ENCODE assay signal across 8 cellular contexts in the genomic region with DNA sequence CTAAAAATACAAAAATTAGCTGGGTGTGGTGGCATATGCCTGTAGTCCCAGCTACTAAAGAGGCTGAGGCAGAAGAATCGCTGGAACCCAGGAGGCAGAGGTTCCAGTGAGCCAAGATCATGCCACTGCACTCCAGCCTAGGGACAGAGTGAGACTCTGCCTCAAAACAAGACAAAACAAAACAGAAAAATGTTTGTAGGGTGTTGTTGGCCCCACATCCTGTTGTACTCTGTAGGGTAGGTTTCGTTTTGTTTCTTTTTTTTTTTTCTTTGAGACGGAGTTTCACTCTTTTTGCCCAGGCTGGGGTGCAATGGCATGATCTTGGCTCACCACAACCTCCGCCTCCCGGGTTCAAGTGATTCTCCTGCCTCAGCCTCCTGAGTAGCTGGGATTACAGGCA. TPM values are rescaled to one million over a fixed set of nuclear protein-coding genes. Genes with fewer than 3 reads are reported as not detected.
DNase-seq lines count a peak whose midpoint lies in the region; ATAC-seq lines count a peak whose summit lies in the region.
"Not testable (repeated sequence)": the region's sequence is repeated elsewhere in the genome, so short reads cannot be mapped to it uniquely, and the experiment has no call there.

No MANE protein-coding gene starts in this region.

- H3K27ac Mint-ChIP-seq in CD4-positive, alpha-beta memory T cell, result peak overlapping the region; percentile 93 to 97 (median 95)
- H3K27ac Mint-ChIP-seq in T-cell, result peak overlapping the region; percentile 93 to 96
- H3K27ac Mint-ChIP-seq in naive thymus-derived CD8-positive, alpha-beta T cell, result peak overlapping the region; percentile 84 to 98 (median 92)

- not testable (repeated sequence) for H3K27me3 Mint-ChIP-seq in CD4-positive, alpha-beta memory T cell; T-cell; naive thymus-derived CD8-positive, alpha-beta T cell

- H3K9me3 ChIP-seq in CD4-positive, alpha-beta memory T cell (ENCODE audit: control insufficient read depth in 1 of 2, low read length in 2 of 2), result not testable (repeated sequence)

- H3K9me3 Mint-ChIP-seq in CD4-positive, alpha-beta memory T cell; T-cell; naive thymus-derived CD8-positive, alpha-beta T cell: not testable (repeated sequence)

- DNase-seq in CD4-positive, alpha-beta memory T cell, result peak; percentile 48 to 67 (median 56)
- DNase-seq in T-cell, result peak in 24 of 34 experiments; percentile 5 to 45 (median 20)
- DNase-seq in activated naive CD4-positive, alpha-beta T cell treated with Interleukin-2 at 50 U/mL for 16 hours, result peak; percentile 12
- peak in 4 of 10 donors; percentile 21 to 62 (median 50) for DNase-seq in naive thymus-derived CD8-positive, alpha-beta T cell

- CTCF ChIA-PET in CD4-positive, alpha-beta memory T cell (lab: Charles Lee; ENCODE audit: partially characterized antibody), result interaction anchor here (0.7 to 13.7 kb wide), 10 partner anchors 8 to 390 kb away, joined by 3 to 184 read pairs (median 6); partner anchors contain the start of gene HSPA8
- CTCF ChIA-PET in T-cell (lab: Charles Lee), result interaction anchor here in 1 of 2 donors (0.5 to 0.8 kb wide), 3 partner anchors 16 to 25 kb away, joined by 3 read pairs; partner anchors contain the start of gene HSPA8

- not testable (repeated sequence) for H3K36me3 ChIP-seq in CD4-positive, alpha-beta memory T cell (ENCODE audit: insufficient read depth, low read length)

- not testable (repeated sequence) for H3K27me3 ChIP-seq in CD4-positive, alpha-beta memory T cell (ENCODE audit: insufficient read depth, low read length)

- not testable (repeated sequence) for H3K36me3 Mint-ChIP-seq in CD4-positive, alpha-beta memory T cell; T-cell; naive thymus-derived CD8-positive, alpha-beta T cell

- H3K27ac ChIP-seq in CD4-positive, alpha-beta memory T cell (ENCODE audit: low read depth, low read length), result peak overlapping the region; percentile 48

- peak overlapping the region; percentile 62 to 83 (median 74) for H3K4me3 Mint-ChIP-seq in CD4-positive, alpha-beta memory T cell
- H3K4me3 Mint-ChIP-seq in T-cell, result peak overlapping the region; percentile 64 to 72 (median 71)
- peak overlapping the region; percentile 53 to 79 (median 68) for H3K4me3 Mint-ChIP-seq in naive thymus-derived CD8-positive, alpha-beta T cell

- peak overlapping the region in 1 of 2 donors; percentile 23 for H3K4me3 ChIP-seq in CD4-positive, alpha-beta memory T cell (ENCODE audit: low read length in 2 of 2)

- H3K4me1 Mint-ChIP-seq in CD4-positive, alpha-beta memory T cell, result peaks cover 37 to 78% (median 56%) of the 10 kb centered on the region in 4 donors
- H3K4me1 Mint-ChIP-seq in T-cell, result peaks cover 58 to 70% (median 65%) of the 10 kb centered on the region in 3 donors
- peaks cover 3 to 50% (median 34%) of the 10 kb centered on the region in 4 donors for H3K4me1 Mint-ChIP-seq in naive thymus-derived CD8-positive, alpha-beta T cell

- intact Hi-C loops in CD4-positive, alpha-beta memory T cell (cut with micrococcal nuclease), result loop anchor here (1.0 kb wide), 3 partner anchors 16 to 25 kb away; partner anchors contain the start of gene HSPA8

- peaks cover 63% of the 10 kb centered on the region for H3K4me1 ChIP-seq in CD4-positive, alpha-beta memory T cell (ENCODE audit: insufficient read depth, low read length)

- ATAC-seq in GM18873 (IDR thresholded peaks at IDR 0.05; ENCODE audit: low FRiP score, unreplicated experiment) (peak; percentile 84), GM21381 (IDR thresholded peaks at IDR 0.05; ENCODE audit: unreplicated experiment) (peak; percentile 96), HG02759 (IDR thresholded peaks at IDR 0.05; ENCODE audit: unreplicated experiment) (peak; percentile 77), HG03159 (IDR thresholded peaks at IDR 0.05; ENCODE audit: unreplicated experiment) (peak; percentile 86), T-cell (replicated peaks in 1 of 4) (peak; percentile 86 to 93 (median 89))
- ATAC-seq in naive thymus-derived CD8-positive, alpha-beta T cell, result peak; percentile 93 to 97

- POLR2A ChIA-PET in CD4-positive, alpha-beta memory T cell (lab: Charles Lee; ENCODE audit: partially characterized antibody), result interaction anchor here (1.3 to 16.8 kb wide), 4 partner anchors 9 to 24 kb away, joined by 3 to 891 read pairs (median 28); partner anchors contain the start of gene HSPA8
- POLR2A ChIA-PET in T-cell (lab: Charles Lee), result interaction anchor here (0.6 to 1.8 kb wide), 6 partner anchors 9 to 31 kb away, joined by 3 to 9 read pairs (median 6); partner anchors contain the start of gene HSPA8 (in 1 of the 2)
- POLR2A ChIA-PET in naive thymus-derived CD8-positive, alpha-beta T cell (lab: Charles Lee), result interaction anchor here (0.9 to 14.6 kb wide), 4 partner anchors 13 to 27 kb away, joined by 6 to 220 read pairs (median 30); partner anchors contain the start of gene HSPA8

RNA-seq across cellular contexts. Expression of gene HSPA8, which starts 25.7 kb away (rescaled TPM):
- 100 to 1,000 TPM; 809 to 852 TPM for total RNA-seq in CD4-positive, alpha-beta memory T cell
- 1,000 to 10,000 TPM; 1,622 to 1,778 TPM for polyA plus RNA-seq in CD4-positive, alpha-beta memory T cell
- total RNA-seq in T-cell, result 1,000 to 10,000 TPM in 1 of 5 donors, 100 to 1,000 TPM in 4; 791 to 1,086 (median 843) TPM
- total RNA-seq in naive thymus-derived CD8-positive, alpha-beta T cell, result 100 to 1,000 TPM; 892 to 941 TPM
- 1,000 to 10,000 TPM; 1,075 to 1,399 (median 1,151) TPM for polyA plus RNA-seq in naive thymus-derived CD8-positive, alpha-beta T cell
